24 cellular contexts compared by ENCODE assay signal in genomic region chr1:171753685-171754380, GRCh38. TPM values are rescaled to one million over a fixed set of nuclear protein-coding genes. Genes with fewer than 3 reads are reported as not detected.
A peak's percentile ranks its signal among the peaks of the same experiment; 100 is the strongest.
DNase-seq lines count a peak whose midpoint lies in the region; ATAC-seq and TF ChIP-seq lines count a peak whose summit lies in the region.
"Had no signal": no experiment of that assay in that cellular context is flagged by ENCODE, and none has a peak within 500 bp of the region (broad histone marks: within the 10 kb centered on the region; RNA-seq: fewer than 3 reads in every experiment).

No MANE protein-coding gene starts in this region.

- TF ChIP-seq CTCF in MCF 10A (IDR thresholded peaks at IDR 0.05; ENCODE audit: unreplicated experiment) (no peak), breast epithelium (IDR thresholded peaks at IDR 0.05) (no peak), mammary epithelial cell (conservative IDR thresholded peaks at IDR 0.05 in 1 of 2, IDR thresholded peaks at IDR 0.05 in 1 of 2; ENCODE audit: extremely low read depth in 1 of 2, insufficient read depth in 1 of 2, low read depth in 1 of 2, low read length in 2 of 2) (no peak), lower lobe of right lung (IDR thresholded peaks at IDR 0.05) (no peak), psoas muscle (IDR thresholded peaks at IDR 0.05) (no peak)

- 58% methylated on average over 4 of the region's 4 CpGs for WGBS in mammary epithelial cell (ENCODE audit: low coverage, missing lambda C conversion rate)
- WGBS in psoas muscle, 3 donors: 43 to 52% (median 46%) methylated on average over 4 of the region's 4 CpGs

- no peak overlapping the region for H3K4me3 Mint-ChIP-seq in MCF 10A (ENCODE audit: unreplicated experiment)
- H3K4me3 Mint-ChIP-seq: activated naive CD8-positive, alpha-beta T cell; dendritic cell treated with granulocyte-macrophage colony-stimulating factor and Interleukin-4, amounts not matched to agents 40 ng/mL and 50 ng/mL, for 4 days; type B pancreatic cell had no signal

- no peaks in the 10 kb centered on the region for H3K36me3 Mint-ChIP-seq in MCF 10A (ENCODE audit: insufficient read depth, unreplicated experiment)
- H3K36me3 Mint-ChIP-seq: activated naive CD8-positive, alpha-beta T cell; type B pancreatic cell had no signal

- in situ Hi-C loops in mammary epithelial cell (cut with MboI; ENCODE audit: low sequenced_read_pairs in 2 of 2): no loop called here

- CTCF ChIA-PET in MCF 10A (lab: Yijun Ruan, JAX): interaction anchor here (0.6 to 1.6 kb wide), 4 partner anchors 10 to 49 kb away, joined by 3 to 5 read pairs (median 4); no protein-coding TSS in a partner anchor
- CTCF ChIA-PET in mammary epithelial cell (lab: Charles Lee; ENCODE audit: low non-redundant PET): no interaction called here

- POLR2A ChIA-PET in MCF 10A (lab: Yijun Ruan, JAX): interaction anchor here (0.6 to 3.7 kb wide), 4 partner anchors 11 to 795 kb away, joined by 3 to 87 read pairs (median 16); partner anchors contain the start of genes METTL13 and VAMP4

- H3K4me1 ChIP-seq in breast epithelium (no peaks in the 10 kb centered on the region), mammary epithelial cell (ENCODE audit: insufficient read depth, low read length) (peaks cover 26% of the 10 kb centered on the region), lower lobe of right lung (peaks cover 6% of the 10 kb centered on the region), psoas muscle (no peaks in the 10 kb centered on the region)
- H3K4me1 ChIP-seq: Caco-2, left ventricle myocardium inferior, pancreas, sigmoid colon had no signal

- no peaks in the 10 kb centered on the region for H3K79me2 ChIP-seq in mammary epithelial cell (ENCODE audit: insufficient read depth, low read length)

- H3K9me3 Mint-ChIP-seq in MCF 10A (ENCODE audit: unreplicated experiment): peaks cover 19% of the 10 kb centered on the region
- H3K9me3 Mint-ChIP-seq: dendritic cell treated with granulocyte-macrophage colony-stimulating factor and Interleukin-4, amounts not matched to agents 40 ng/mL and 50 ng/mL, for 4 days had no signal

- H3K27me3 Mint-ChIP-seq in MCF 10A (ENCODE audit: insufficient read depth, unreplicated experiment): no peaks in the 10 kb centered on the region
- H3K27me3 Mint-ChIP-seq: dendritic cell treated with granulocyte-macrophage colony-stimulating factor and Interleukin-4, amounts not matched to agents 40 ng/mL and 50 ng/mL, for 4 days had no signal

- H3K9me3 ChIP-seq in breast epithelium (no peaks in the 10 kb centered on the region), mammary epithelial cell (replicated peaks; ENCODE audit: insufficient read depth, low read length) (no peaks in the 10 kb centered on the region), lower lobe of right lung (no peaks in the 10 kb centered on the region), psoas muscle (no peaks in the 10 kb centered on the region)
- H3K9me3 ChIP-seq: left ventricle myocardium inferior, pancreas, sigmoid colon had no signal

- peak overlapping the region; percentile 46 for H3K4me2 ChIP-seq in mammary epithelial cell (ENCODE audit: insufficient read depth, low read depth, low read length)

- BruUV-seq in MCF 10A (replicated peaks; lab: Mats Ljungman, UMichigan) (no TSS peak), mammary epithelial cell (replicated peaks; lab: Mats Ljungman, UMichigan) (no TSS peak)

- H3K27me3 ChIP-seq in breast epithelium (no peaks in the 10 kb centered on the region), mammary epithelial cell (ENCODE audit: insufficient read depth, low read length) (no peaks in the 10 kb centered on the region), lower lobe of right lung (ENCODE audit: low read depth) (no peaks in the 10 kb centered on the region), psoas muscle (ENCODE audit: insufficient read depth in 3 of 3, low read length in 2 of 3) (no peaks in the 10 kb centered on the region)
- H3K27me3 ChIP-seq: pancreas, sigmoid colon had no signal

- no peaks in the 10 kb centered on the region for H4K20me1 ChIP-seq in mammary epithelial cell (ENCODE audit: insufficient read depth, low read length)

- H3K36me3 ChIP-seq in breast epithelium: no peaks in the 10 kb centered on the region
- H3K36me3 ChIP-seq in mammary epithelial cell (ENCODE audit: insufficient read depth, low read length): no peaks in the 10 kb centered on the region
- H3K36me3 ChIP-seq in lower lobe of right lung: no peaks in the 10 kb centered on the region
- H3K36me3 ChIP-seq in psoas muscle (ENCODE audit: insufficient read depth in 1 of 2, low read depth in 1 of 2): no peaks in the 10 kb centered on the region
- H3K36me3 ChIP-seq: left ventricle myocardium inferior, pancreas, sigmoid colon had no signal

- H3K4me1 Mint-ChIP-seq in MCF 10A (ENCODE audit: insufficient read depth, unreplicated experiment): peaks cover 10% of the 10 kb centered on the region

- TF ChIP-seq POLR2A in breast epithelium (IDR thresholded peaks at IDR 0.05): no peak

- ATAC-seq in lower lobe of right lung: no peak
- no peak for ATAC-seq in psoas muscle
- ATAC-seq in HG02938 (IDR thresholded peaks at IDR 0.05; ENCODE audit: unreplicated experiment): no peak
- ATAC-seq: pancreas; stimulated activated naive CD8-positive, alpha-beta T cell treated with anti-CD3 and anti-CD28 coated beads, Interleukin-15, Interleukin-2, amounts not matched to agents 100 U/mL and 50 U/mL, for 24 hours had no signal

- no peak overlapping the region for H3K9ac ChIP-seq in mammary epithelial cell (ENCODE audit: insufficient read depth, low read length)

- intact Hi-C loops in MCF 10A (cut with micrococcal nuclease): no loop called here
- intact Hi-C loops in breast epithelium (cut with DNase I; ENCODE audit: low total_unique reads): no loop called here
- intact Hi-C loops in mammary epithelial cell (cut with micrococcal nuclease): loop anchor here (2.0 kb wide), 1 partner anchor 27 kb away; the partner anchor contains the start of gene METTL13
- intact Hi-C loops in lower lobe of right lung (cut with DNase I): no loop called here
- intact Hi-C loops in psoas muscle (cut with DNase I): no loop called here

- dilution Hi-C loops in mammary epithelial cell (cut with HindIII; ENCODE audit: low sequenced_read_pairs): no loop called here

- DNase-seq in MCF 10A (ENCODE audit: unreplicated experiment): no peak
- DNase-seq in breast epithelium (ENCODE audit: low spot score in 2 of 2): no peak
- DNase-seq in mammary epithelial cell: no peak
- DNase-seq in lower lobe of right lung: no peak
- no peak for DNase-seq in psoas muscle
- DNase-seq in SIG-M5 treated with dmso at 0.1 percent for 504 hours (lab: John Stamatoyannopoulos, UW; ENCODE audit: unreplicated experiment): no peak
- DNase-seq in activated CD8-positive, alpha-beta memory T cell treated with anti-CD3 and anti-CD28 coated beads for 24 hours: no peak
- DNase-seq: activated CD4-positive, CD25-positive, alpha-beta regulatory T cell treated with anti-CD3 and anti-CD28 coated beads, Interleukin-2, amount 50 U/mL, for 72 hours; Caco-2; glutamatergic neuron; left ventricle myocardium inferior; NCI-H1436; NCI-H2171; NCI-H748 treated with DMSO at 0.1 percent for 48 hours; pancreas; SHP77 treated with DMSO at 0.1 percent for 48 hours; sigmoid colon; stimulated activated CD4-positive, alpha-beta T cell treated with anti-CD3 and anti-CD28 coated beads, Interleukin-1b, Interleukin-23, amount 100 ng/mL, for 48 hours; stimulated activated naive CD8-positive, alpha-beta T cell treated with anti-CD3 and anti-CD28 coated beads, Interleukin-15, Interleukin-2, amounts not matched to agents 100 U/mL and 50 U/mL, for 24 hours; T-helper 2 cell had no signal

- H3K4me3 ChIP-seq in breast epithelium: no peak overlapping the region
- H3K4me3 ChIP-seq in mammary epithelial cell (replicated peaks in 1 of 3; ENCODE audit: insufficient read depth in 1 of 3, low read depth in 2 of 3, low read length in 3 of 3): no peak overlapping the region
- H3K4me3 ChIP-seq in lower lobe of right lung: no peak overlapping the region
- no peak overlapping the region for H3K4me3 ChIP-seq in psoas muscle
- H3K4me3 ChIP-seq: left ventricle myocardium inferior, pancreas, sigmoid colon had no signal

- H3K27ac ChIP-seq in breast epithelium (no peak overlapping the region), mammary epithelial cell (ENCODE audit: insufficient read depth, low read depth, low read length) (no peak overlapping the region), lower lobe of right lung (peak overlapping the region; percentile 14), psoas muscle (no peak overlapping the region)
- H3K27ac ChIP-seq: left ventricle myocardium inferior, pancreas had no signal

- H2AFZ ChIP-seq in mammary epithelial cell (ENCODE audit: low read depth, low read length): peak overlapping the region; percentile 90

- H3K27ac Mint-ChIP-seq in MCF 10A (ENCODE audit: low read depth, unreplicated experiment): peak overlapping the region; percentile 80
- H3K27ac Mint-ChIP-seq: activated naive CD8-positive, alpha-beta T cell; dendritic cell treated with granulocyte-macrophage colony-stimulating factor and Interleukin-4, amounts not matched to agents 40 ng/mL and 50 ng/mL, for 4 days; type B pancreatic cell had no signal

RNA-seq across cellular contexts. Expression of gene VAMP4, which starts 12.0 kb away (rescaled TPM):
- 20.2 and 21.1 TPM in 2 replicates for total RNA-seq in MCF 10A (2022)
- total RNA-seq in breast epithelium: 10 to 100 TPM; 10.5 to 16.3 (median 14.0) TPM
- total RNA-seq in mammary epithelial cell: 10 to 100 TPM in 1 of 2 donors, 1 to 10 TPM in 1; 6.7 to 13.8 TPM
- polyA plus RNA-seq in mammary epithelial cell: 2.7 TPM
- 3.4 TPM for polyA minus RNA-seq in mammary epithelial cell
- 18.8 TPM for total RNA-seq in lower lobe of right lung
- 10 to 100 TPM in 1 of 4 donors, 1 to 10 TPM in 3; 5.7 to 10.3 (median 7.9) TPM for total RNA-seq in psoas muscle
- 10 to 100 TPM in 1 of 3 donors, 1 to 10 TPM in 2; 4.6 to 11.3 (median 5.6) TPM for polyA plus RNA-seq in psoas muscle

RNA-seq across cellular contexts. Expression of gene METTL13, which starts 27.6 kb away (rescaled TPM):
- total RNA-seq in MCF 10A (2022) (30.7 and 39.1 TPM in 2 replicates), breast epithelium (10 to 100 TPM; 23.2 to 28.4 (median 27.5) TPM), mammary epithelial cell (10 to 100 TPM; 21.5 to 31.6 TPM), lower lobe of right lung (25.1 TPM), psoas muscle (10 to 100 TPM; 19.0 to 26.8 (median 23.1) TPM)
- polyA plus RNA-seq in mammary epithelial cell (39.8 TPM), psoas muscle (10 to 100 TPM; 15.0 to 66.4 (median 41.4) TPM)
- polyA minus RNA-seq in mammary epithelial cell: 69.8 TPM
